ENCODE assay signal across 8 cellular contexts in genomic region chr7:76549855-76550248, GRCh38. TPM values are rescaled to one million over a fixed set of nuclear protein-coding genes. Genes with fewer than 3 reads are reported as not detected.
DNase-seq lines count a peak whose midpoint lies in the region; ATAC-seq, FAIRE-seq and TF ChIP-seq lines count a peak whose summit lies in the region.
"Not testable (repeated sequence)": the region's sequence is repeated elsewhere in the genome, so short reads cannot be mapped to it uniquely, and the experiment has no call there.

No MANE protein-coding gene starts in this region.

- not testable (repeated sequence) for DNase-seq in CD8-positive, alpha-beta T cell; LNCaP clone FGC (ENCODE audit: low read depth); WTC11 (ENCODE audit: low spot score); fibroblast of pulmonary artery (ENCODE audit: low read depth)
- DNase-seq in K562 (ENCODE audit: extremely low read depth in 1 of 4, low spot score in 3 of 4), result peak in 2 of 4 experiments; percentile 6 to 15
- DNase-seq in right lobe of liver, result peak in 1 of 3 donors; percentile 47

- TF ChIP-seq POLR2A in K562 (conservative IDR thresholded peaks at IDR 0.05); right lobe of liver (IDR thresholded peaks at IDR 0.05): not testable (repeated sequence)

- peak overlapping the region; percentile 92; the same call in 1 of the 2 replicates for H2AFZ ChIP-seq in K562 (ENCODE audit: low read depth, low read length)
- H2AFZ ChIP-seq in parathyroid adenoma, result peak overlapping the region; percentile 99

- H3K36me3 Mint-ChIP-seq in CD8-positive, alpha-beta T cell, result peaks cover 19% of the 10 kb centered on the region
- peaks cover 10% of the 10 kb centered on the region for H3K36me3 Mint-ChIP-seq in WTC11

- not testable (repeated sequence) for BruUV-seq in K562 (replicated peaks; lab: Mats Ljungman, UMichigan)

- not testable (repeated sequence) for TF ChIP-seq EP300 in K562 (IDR thresholded peaks at IDR 0.05; ENCODE audit: low read length)

- under 1% methylated on average over 16 of the region's 19 CpGs for WGBS in K562 (ENCODE audit: insufficient coverage, low coverage, missing lambda C conversion rate)
- 0% methylated on average over 12 of the region's 19 CpGs for WGBS in right lobe of liver (ENCODE audit: insufficient coverage, low coverage, low lambda C conversion rate, missing lambda C conversion rate)
- 2% methylated on average over 19 of the region's 19 CpGs for WGBS in thymus

- H3K4me3 Mint-ChIP-seq in CD8-positive, alpha-beta T cell, result peak overlapping the region; percentile 92
- H3K4me3 Mint-ChIP-seq in WTC11, result peak overlapping the region; percentile 83

- H3K27me3 Mint-ChIP-seq in CD8-positive, alpha-beta T cell (ENCODE audit: low read depth); WTC11 (ENCODE audit: low read depth): not testable (repeated sequence)

- not testable (repeated sequence) for H3K36me3 ChIP-seq in CD8-positive, alpha-beta T cell (ENCODE audit: insufficient read depth, low read length); right lobe of liver; parathyroid adenoma (ENCODE audit: control insufficient read depth, insufficient read depth, low read length); thymus (ENCODE audit: control insufficient read depth, insufficient read depth)
- peaks cover 17% of the 10 kb centered on the region; the same call in 2 of the 3 replicates for H3K36me3 ChIP-seq in K562 (ENCODE audit: control insufficient read depth, insufficient read depth, low read length)

- not testable (repeated sequence) for H3K9me3 Mint-ChIP-seq in CD8-positive, alpha-beta T cell; WTC11

- peaks cover 24% of the 10 kb centered on the region for H3K4me1 Mint-ChIP-seq in CD8-positive, alpha-beta T cell (ENCODE audit: low read depth)
- not testable (repeated sequence) for H3K4me1 Mint-ChIP-seq in WTC11

- not testable (repeated sequence) for H3K9me3 ChIP-seq in CD8-positive, alpha-beta T cell (ENCODE audit: low read length); K562 (replicated peaks; ENCODE audit: control insufficient read depth, insufficient read depth, low read depth, low read length); right lobe of liver; parathyroid adenoma (ENCODE audit: control insufficient read depth, low read length); thymus (ENCODE audit: control insufficient read depth)

- peak overlapping the region; percentile 78 for H3K4me2 ChIP-seq in K562 (ENCODE audit: insufficient read depth, low read length)
- H3K4me2 ChIP-seq in parathyroid adenoma (ENCODE audit: low read length), result peak overlapping the region; percentile 66

- peak overlapping the region; percentile 41 for H3K27ac Mint-ChIP-seq in CD8-positive, alpha-beta T cell
- not testable (repeated sequence) for H3K27ac Mint-ChIP-seq in WTC11

- POLR2A ChIA-PET in CD8-positive, alpha-beta T cell (lab: Charles Lee); WTC11 (lab: Charles Lee); K562 (lab: Yijun Ruan, JAX): not testable (repeated sequence)

- not testable (repeated sequence) for H4K20me1 ChIP-seq in K562 (replicated peaks; ENCODE audit: control insufficient read depth, insufficient read depth, low read length)

- intact Hi-C loops in CD8-positive, alpha-beta T cell (cut with DNase I, micrococcal nuclease), result loop anchor here in 1 of 2 experiments (2.0 kb wide), 1 partner anchor 157 kb away; no protein-coding TSS in a partner anchor
- intact Hi-C loops in K562 (cut with micrococcal nuclease); right lobe of liver (cut with DNase I): not testable (repeated sequence)

- in situ Hi-C loops in K562 (cut with MboI), result not testable (repeated sequence)

- H3K4me3 ChIP-seq in CD8-positive, alpha-beta T cell (ENCODE audit: low read depth, low read length), result peak overlapping the region; percentile 68
- peak overlapping the region; percentile 69 for H3K4me3 ChIP-seq in LNCaP clone FGC (ENCODE audit: low read depth, low read length)
- peak overlapping the region; percentile 91 for H3K4me3 ChIP-seq in K562
- peak overlapping the region; percentile 68 for H3K4me3 ChIP-seq in fibroblast of pulmonary artery (replicated peaks; ENCODE audit: low read depth, low read length)
- H3K4me3 ChIP-seq in right lobe of liver, result peak overlapping the region; percentile 91 to 95 (median 92)
- H3K4me3 ChIP-seq in parathyroid adenoma (ENCODE audit: low read depth, low read length), result peak overlapping the region; percentile 79
- H3K4me3 ChIP-seq in thymus (ENCODE audit: low read length), result peak overlapping the region; percentile 70

- ATAC-seq in CD8-positive, alpha-beta T cell; WTC11; right lobe of liver: not testable (repeated sequence)
- peak; percentile 5 for ATAC-seq in K562

- CTCF ChIA-PET in CD8-positive, alpha-beta T cell (lab: Charles Lee); WTC11 (lab: Charles Lee); K562 (lab: Yijun Ruan, JAX; ENCODE audit: low intra/inter-chr PET ratio): not testable (repeated sequence)

- H3K9ac ChIP-seq in K562 (ENCODE audit: insufficient read depth in 1 of 2, low read depth in 2 of 2, low read length in 2 of 2) (peak overlapping the region; percentile 90 to 97), parathyroid adenoma (peak overlapping the region; percentile 81)

- TF ChIP-seq CTCF in CD8-positive, alpha-beta T cell (IDR thresholded peaks at IDR 0.05); LNCaP clone FGC (IDR thresholded peaks at IDR 0.05; ENCODE audit: control insufficient read depth, extremely low read depth, insufficient read depth); WTC11 (IDR thresholded peaks at IDR 0.05); K562 (IDR thresholded peaks at IDR 0.05 in 2 of 3, conservative IDR thresholded peaks at IDR 0.05 in 1 of 3; ENCODE audit: insufficient read depth in 2 of 3, low read depth in 1 of 3, low read length in 3 of 3); fibroblast of pulmonary artery (IDR thresholded peaks at IDR 0.05; ENCODE audit: low read length, missing control alignments); right lobe of liver (IDR thresholded peaks at IDR 0.05); parathyroid adenoma (IDR thresholded peaks at IDR 0.05): not testable (repeated sequence)

- H3K27me3 ChIP-seq in CD8-positive, alpha-beta T cell (ENCODE audit: insufficient read depth, low read length); K562 (ENCODE audit: control insufficient read depth in 2 of 2, insufficient read depth in 2 of 2, low read length in 2 of 2); right lobe of liver; parathyroid adenoma (ENCODE audit: control insufficient read depth, insufficient read depth, low read length); thymus (ENCODE audit: control insufficient read depth, insufficient read depth): not testable (repeated sequence)

- not testable (repeated sequence) for H3K4me1 ChIP-seq in CD8-positive, alpha-beta T cell (ENCODE audit: insufficient read depth, low read length); K562 (replicated peaks in 1 of 2; ENCODE audit: control insufficient read depth in 2 of 2, insufficient read depth in 2 of 2, low read length in 2 of 2); right lobe of liver; parathyroid adenoma; thymus (ENCODE audit: control insufficient read depth, insufficient read depth, low read length)

- H3K79me2 ChIP-seq in K562 (ENCODE audit: control insufficient read depth, insufficient read depth, low read length) (peaks cover 37% of the 10 kb centered on the region), parathyroid adenoma (peaks cover 13% of the 10 kb centered on the region)

- peak overlapping the region; percentile 52 for H3K27ac ChIP-seq in CD8-positive, alpha-beta T cell (ENCODE audit: low read depth, low read length)
- peak overlapping the region; percentile 84 for H3K27ac ChIP-seq in K562 (ENCODE audit: extremely low read depth, low read depth, low read length)
- peak overlapping the region; percentile 76 to 94 (median 88) for H3K27ac ChIP-seq in right lobe of liver
- peak overlapping the region; percentile 89 for H3K27ac ChIP-seq in parathyroid adenoma
- not testable (repeated sequence) for H3K27ac ChIP-seq in thymus (ENCODE audit: low read depth)

- TF ChIP-seq RAD21 in K562 (CRISPR knock-in tag; conservative IDR thresholded peaks at IDR 0.05 in 1 of 2, IDR thresholded peaks at IDR 0.05 in 1 of 2), result not testable (repeated sequence)

- H3K9me1 ChIP-seq in K562 (ENCODE audit: control insufficient read depth, insufficient read depth, low read length), result not testable (repeated sequence)

- FAIRE-seq in K562 (lab: Jason Lieb, UNC), result not testable (repeated sequence)

RNA-seq across cellular contexts. Expression of gene SPDYE16, which starts 6.8 kb away (rescaled TPM):
- under 1 TPM in 1 of 2 experiments, not detected in 1; 0.25 TPM for total RNA-seq in CD8-positive, alpha-beta T cell
- not detected in 3 replicates for total RNA-seq in WTC11 (2021)
- 0.28 and 0.77 TPM in 2 replicates for total RNA-seq in K562 (2011; cell fraction: chromatin; rRNA removed; ENCODE audit: low replicate concordance)
- total RNA-seq in K562 (2011; cell fraction: nucleolus; rRNA removed), result 0.39 TPM in 1 of 2 replicates, not detected in the other
- 0.22 TPM in 1 of 2 replicates, not detected in the other for total RNA-seq in K562 (2011; cell fraction: nucleoplasm; rRNA removed)
- total RNA-seq in K562 (2014; rRNA removed), result not detected in 2 replicates
- not detected in 2 replicates for total RNA-seq in K562 (2014; rRNA removed; fragmentation: Illumina TruSeq; extraction: Trizol)
- not detected in 2 replicates for total RNA-seq in K562 (2015; rRNA removed; fragmentation: Illumina TruSeq; extraction: Trizol)
- 0.13 TPM in 1 of 2 replicates, not detected in the other for total RNA-seq in K562 (2021)
- polyA plus RNA-seq in K562 (2011; rRNA removed), result 0.04 TPM in 1 of 2 replicates, not detected in the other
- polyA plus RNA-seq in K562 (2011; cell fraction: cytosol; rRNA removed), result not detected in 2 replicates
- polyA plus RNA-seq in K562 (2011; cell fraction: nucleus; rRNA removed), result 0.03 and 0.17 TPM in 2 replicates
- polyA plus RNA-seq in K562 (2012), result 0.20 and 0.46 TPM in 2 replicates
- polyA plus RNA-seq in K562 (2014; fragmentation: Illumina TruSeq; extraction: Trizol), result 0.06 TPM in 2 replicates
- polyA plus RNA-seq in K562 (2014; fragmentation: Nextera tagmentation; extraction: Ambion mirVana), result under 1 TPM; 0.04 to 0.06 TPM
- polyA plus RNA-seq in K562 (2014; rRNA removed), result not detected in 2 replicates
- 0.15 TPM in 1 of 2 replicates, not detected in the other for polyA minus RNA-seq in K562 (2011; rRNA and poly(A)+ RNA removed)
- polyA minus RNA-seq in K562 (2011; cell fraction: cytosol; rRNA and poly(A)+ RNA removed), result not detected in 2 replicates
- 0.27 TPM in 1 of 2 replicates, not detected in the other for polyA minus RNA-seq in K562 (2011; cell fraction: nucleus; rRNA and poly(A)+ RNA removed)
- total RNA-seq in right lobe of liver, result under 1 TPM in 2 of 6 experiments, not detected in 4; 0.14 to 0.20 TPM
- 0.27 TPM for polyA plus RNA-seq in thymus

RNA-seq across cellular contexts. Expression of gene UPK3B, which starts 39.5 kb away (rescaled TPM):
- 1 to 10 TPM; 1.7 to 2.4 TPM for total RNA-seq in CD8-positive, alpha-beta T cell
- 1.4 to 3.6 TPM (median 3.2 TPM) in 3 replicates for total RNA-seq in WTC11 (2021)
- 2.2 TPM in 1 of 2 replicates, not detected in the other for total RNA-seq in K562 (2011; cell fraction: chromatin; rRNA removed; ENCODE audit: low replicate concordance)
- 1.7 and 1.8 TPM in 2 replicates for total RNA-seq in K562 (2011; cell fraction: nucleolus; rRNA removed)
- not detected in 2 replicates for total RNA-seq in K562 (2011; cell fraction: nucleoplasm; rRNA removed)
- not detected in 2 replicates for total RNA-seq in K562 (2014; rRNA removed)
- not detected in 2 replicates for total RNA-seq in K562 (2014; rRNA removed; fragmentation: Illumina TruSeq; extraction: Trizol)
- not detected in 2 replicates for total RNA-seq in K562 (2015; rRNA removed; fragmentation: Illumina TruSeq; extraction: Trizol)
- total RNA-seq in K562 (2021), result 0.38 TPM in 1 of 2 replicates, not detected in the other
- not detected in 2 replicates for polyA plus RNA-seq in K562 (2011; rRNA removed)
- not detected in 2 replicates for polyA plus RNA-seq in K562 (2011; cell fraction: cytosol; rRNA removed)
- polyA plus RNA-seq in K562 (2011; cell fraction: nucleus; rRNA removed), result not detected in 2 replicates
- polyA plus RNA-seq in K562 (2012), result not detected in 2 replicates
- polyA plus RNA-seq in K562 (2014; fragmentation: Illumina TruSeq; extraction: Trizol), result not detected in 2 replicates
- not detected for polyA plus RNA-seq in K562 (2014; fragmentation: Nextera tagmentation; extraction: Ambion mirVana)
- not detected in 2 replicates for polyA plus RNA-seq in K562 (2014; rRNA removed)
- polyA minus RNA-seq in K562 (2011; rRNA and poly(A)+ RNA removed), result not detected in 2 replicates
- not detected in 2 replicates for polyA minus RNA-seq in K562 (2011; cell fraction: cytosol; rRNA and poly(A)+ RNA removed)
- not detected in 2 replicates for polyA minus RNA-seq in K562 (2011; cell fraction: nucleus; rRNA and poly(A)+ RNA removed)
- total RNA-seq in right lobe of liver, result 1 to 10 TPM in 1 of 6 experiments, under 1 TPM in 2, not detected in 3; 0.22 to 1.5 (median 0.51) TPM
- polyA plus RNA-seq in thymus, result 2.1 TPM
